Comparison of ENCODE assay signal across 14 cellular contexts in the genomic region with DNA sequence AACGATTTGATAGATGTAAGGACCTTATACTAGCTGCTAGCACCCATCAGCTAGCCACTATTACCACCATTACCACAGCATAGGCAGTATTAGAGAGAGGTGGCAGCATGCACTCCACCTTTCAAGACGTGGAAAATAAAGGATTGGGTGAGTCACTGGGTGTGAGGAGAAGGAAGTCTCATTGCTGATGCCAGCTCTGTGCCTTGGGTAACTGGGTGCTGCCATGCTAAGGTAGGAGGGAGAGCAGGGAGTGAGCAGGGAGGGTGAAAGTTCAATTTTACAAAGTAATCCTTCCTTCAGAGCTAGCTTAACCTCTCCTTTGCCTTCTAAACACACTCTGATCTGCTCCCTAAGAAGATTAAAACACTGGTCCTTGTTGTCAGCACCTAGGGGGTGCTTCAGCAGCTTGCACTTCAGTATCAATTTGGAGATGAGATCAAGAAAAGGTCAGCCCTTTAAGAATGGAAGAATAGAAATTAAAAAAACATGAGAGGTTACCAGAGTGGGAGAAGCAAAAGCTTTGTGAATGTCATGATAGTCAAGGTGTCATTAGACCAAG. TPM values are rescaled to one million over a fixed set of nuclear protein-coding genes. Genes with fewer than 3 reads are reported as not detected.
DNase-seq lines count a peak whose midpoint lies in the region; ATAC-seq and TF ChIP-seq lines count a peak whose summit lies in the region.
"Had no signal": no experiment of that assay in that cellular context is flagged by ENCODE, and none has a peak within 500 bp of the region (broad histone marks: within the 10 kb centered on the region; RNA-seq: fewer than 3 reads in every experiment).

No MANE protein-coding gene starts in this region.

- no peak overlapping the region for H3K18ac ChIP-seq in neuronal stem cell (ENCODE audit: low read length)

- no peak overlapping the region for H3K27ac ChIP-seq in WERI-Rb-1
- no peak overlapping the region for H3K27ac ChIP-seq in neuronal stem cell (replicated peaks; ENCODE audit: low read length)
- H3K27ac ChIP-seq: neutrophil had no signal

- no peaks in the 10 kb centered on the region for H3K9me3 ChIP-seq in WERI-Rb-1 (ENCODE audit: severe bottlenecking)
- H3K9me3 ChIP-seq in neuronal stem cell (replicated peaks in 1 of 2; ENCODE audit: control insufficient read depth in 2 of 2, insufficient read depth in 1 of 2, low read depth in 1 of 2, low read length in 2 of 2), result peaks cover 0 to 2% of the 10 kb centered on the region in 2 donors
- H3K9me3 ChIP-seq: neutrophil had no signal

- peaks cover 6 to 8% of the 10 kb centered on the region in 2 donors for H3K4me1 ChIP-seq in neuronal stem cell (ENCODE audit: control insufficient read depth in 2 of 2, insufficient read depth in 1 of 2, low read depth in 1 of 2, low read length in 2 of 2)

- no peak overlapping the region for H2BK120ac ChIP-seq in neuronal stem cell (ENCODE audit: low read depth, low read length)

- H3K4me1 Mint-ChIP-seq in Calu3 (ENCODE audit: low read depth, unreplicated experiment) (peaks cover 19% of the 10 kb centered on the region), IgD-negative memory B cell (peaks cover 0 to 10% (median 8%) of the 10 kb centered on the region in 3 donors)
- peaks cover 9 to 12% of the 10 kb centered on the region in 2 donors for H3K4me1 Mint-ChIP-seq in natural killer cell treated with Interleukin-12 subunit alpha and Interleukin-12 subunit beta and Interleukin-15 and Interleukin-18, amount 100 ng/mL, for 72 hours (ENCODE audit: low read depth in 2 of 2)

- no peak for TF ChIP-seq CTCF in Calu3 (IDR thresholded peaks at IDR 0.05; ENCODE audit: unreplicated experiment)
- no peak for TF ChIP-seq CTCF in WERI-Rb-1 (IDR thresholded peaks at IDR 0.05; ENCODE audit: low read depth, low read length)

- H3K36me3 Mint-ChIP-seq in Calu3 (ENCODE audit: insufficient read depth, unreplicated experiment) (peaks cover 16% of the 10 kb centered on the region), IgD-negative memory B cell (peaks cover 1% of the 10 kb centered on the region)
- H3K36me3 Mint-ChIP-seq in natural killer cell treated with Interleukin-12 subunit alpha and Interleukin-12 subunit beta and Interleukin-15 and Interleukin-18, amount 100 ng/mL, for 72 hours, result no peaks in the 10 kb centered on the region

- H4K91ac ChIP-seq in neuronal stem cell (ENCODE audit: low read depth, low read length, poor library complexity), result no peak overlapping the region

- H4K8ac ChIP-seq in neuronal stem cell (ENCODE audit: low read depth, low read length), result no peak overlapping the region

- intact Hi-C loops in Calu3 (cut with micrococcal nuclease; ENCODE audit: unreplicated experiment), result no loop called here

- H2AK5ac ChIP-seq in neuronal stem cell (ENCODE audit: low read depth, low read length), result no peak overlapping the region

- no peak for ATAC-seq in natural killer cell treated with Interleukin-12 subunit alpha and Interleukin-12 subunit beta and Interleukin-15 and Interleukin-18, amount 100 ng/mL, for 72 hours
- no peak for ATAC-seq in GM21526 (IDR thresholded peaks at IDR 0.05; ENCODE audit: low FRiP score, unreplicated experiment)
- ATAC-seq: activated CD8-positive, alpha-beta T cell treated with anti-CD3 and anti-CD28 coated beads for 36 hours; GM12878 had no signal

- H3K9ac ChIP-seq in neuronal stem cell (ENCODE audit: low read depth, low read length, poor library complexity), result no peak overlapping the region

- H3K4ac ChIP-seq in neuronal stem cell (ENCODE audit: low read length), result no peak overlapping the region

- H3K14ac ChIP-seq in neuronal stem cell (ENCODE audit: low read length), result no peak overlapping the region

- H3K79me1 ChIP-seq in neuronal stem cell (ENCODE audit: low read depth, low read length), result peaks cover 5% of the 10 kb centered on the region

- BruUV-seq in Calu3 (replicated peaks; lab: Mats Ljungman, UMichigan), result no TSS peak

- H3K9me3 Mint-ChIP-seq in Calu3 (ENCODE audit: low read depth, unreplicated experiment) (no peaks in the 10 kb centered on the region), IgD-negative memory B cell (no peaks in the 10 kb centered on the region)
- H3K9me3 Mint-ChIP-seq in natural killer cell treated with Interleukin-12 subunit alpha and Interleukin-12 subunit beta and Interleukin-15 and Interleukin-18, amount 100 ng/mL, for 72 hours, result no peaks in the 10 kb centered on the region
- H3K9me3 Mint-ChIP-seq: activated naive CD4-positive, alpha-beta T cell treated with anti-CD3 and anti-CD28 coated beads for 36 hours had no signal

- H3K27me3 Mint-ChIP-seq in Calu3 (ENCODE audit: unreplicated experiment) (peaks cover 18% of the 10 kb centered on the region), IgD-negative memory B cell (peaks cover 2% of the 10 kb centered on the region)
- H3K27me3 Mint-ChIP-seq in natural killer cell treated with Interleukin-12 subunit alpha and Interleukin-12 subunit beta and Interleukin-15 and Interleukin-18, amount 100 ng/mL, for 72 hours, result peaks cover 22% of the 10 kb centered on the region in 2 donors

- H3K4me3 Mint-ChIP-seq in Calu3 (ENCODE audit: low read depth, unreplicated experiment), result peak overlapping the region; percentile 84
- peak overlapping the region; percentile 3 to 96 (median 65) for H3K4me3 Mint-ChIP-seq in IgD-negative memory B cell
- peak overlapping the region; percentile 80 for H3K4me3 Mint-ChIP-seq in natural killer cell treated with Interleukin-12 subunit alpha and Interleukin-12 subunit beta and Interleukin-15 and Interleukin-18, amount 100 ng/mL, for 72 hours

- H3K36me3 ChIP-seq in WERI-Rb-1 (no peaks in the 10 kb centered on the region), neuronal stem cell (replicated peaks in 1 of 2; ENCODE audit: control insufficient read depth in 2 of 2, insufficient read depth in 2 of 2, low read length in 2 of 2) (no peaks in the 10 kb centered on the region)
- H3K36me3 ChIP-seq: neutrophil had no signal

- H2BK15ac ChIP-seq in neuronal stem cell (ENCODE audit: low read length), result no peak overlapping the region

- H3K23ac ChIP-seq in neuronal stem cell (ENCODE audit: low read depth, low read length, poor library complexity), result no peak overlapping the region

- H2BK5ac ChIP-seq in neuronal stem cell (ENCODE audit: low read length), result no peak overlapping the region

- H3K27me3 ChIP-seq in WERI-Rb-1 (ENCODE audit: insufficient read depth, low read depth, severe bottlenecking), result peaks cover 10% of the 10 kb centered on the region
- H3K27me3 ChIP-seq in neuronal stem cell (ENCODE audit: control insufficient read depth in 3 of 3, insufficient read depth in 3 of 3, low read depth in 1 of 3, low read length in 3 of 3), result peaks cover 0 to 3% (median 0%) of the 10 kb centered on the region in 3 experiments

- H3K4me2 ChIP-seq in neuronal stem cell (ENCODE audit: insufficient read depth, low read length, poor library complexity, severe bottlenecking), result no peak overlapping the region

- H3K4me3 ChIP-seq in WERI-Rb-1 (ENCODE audit: low read depth, low read length), result no peak overlapping the region
- no peak overlapping the region for H3K4me3 ChIP-seq in neuronal stem cell (ENCODE audit: low read length in 2 of 2)

- DNase-seq in Calu3 (peak; percentile 33), WERI-Rb-1 (peak; percentile 28), neuronal stem cell (ENCODE audit: low spot score) (no peak), NCI-H1092 treated with DMSO at 0.1 percent for 48 hours (lab: John Stamatoyannopoulos, UW) (no peak), HK-2 (ENCODE audit: unreplicated experiment) (no peak)
- DNase-seq in natural killer cell treated with Interleukin-12 subunit alpha and Interleukin-12 subunit beta and Interleukin-15 and Interleukin-18, amount 100 ng/mL, for 72 hours (ENCODE audit: low spot score), result no peak
- DNase-seq: activated CD8-positive, alpha-beta T cell treated with anti-CD3 and anti-CD28 coated beads for 36 hours; activated naive CD4-positive, alpha-beta T cell treated with anti-CD3 and anti-CD28 coated beads for 36 hours; COR-L47; foreskin melanocyte had no signal

- no CpG with 5 or more reads among the region's 2 CpGs for WGBS in neuronal stem cell (ENCODE audit: extremely low coverage in 2 of 2, insufficient read length in 2 of 2, insufficient replicate concordance in 1 of 2), 2 donors

- no peak overlapping the region for H3K27ac Mint-ChIP-seq in Calu3 (ENCODE audit: unreplicated experiment)
- peak overlapping the region in 2 of 3 donors; percentile 7 to 32 for H3K27ac Mint-ChIP-seq in IgD-negative memory B cell
- no peak overlapping the region for H3K27ac Mint-ChIP-seq in natural killer cell treated with Interleukin-12 subunit alpha and Interleukin-12 subunit beta and Interleukin-15 and Interleukin-18, amount 100 ng/mL, for 72 hours
- H3K27ac Mint-ChIP-seq: activated naive CD4-positive, alpha-beta T cell treated with anti-CD3 and anti-CD28 coated beads for 36 hours had no signal

- H2AFZ ChIP-seq in neuronal stem cell (ENCODE audit: low read length), result no peak overlapping the region

- H2BK12ac ChIP-seq in neuronal stem cell (ENCODE audit: low read length), result no peak overlapping the region

- CTCF ChIA-PET in Calu3 (lab: Charles Lee), result interaction anchor here (1.8 kb wide), 1 partner anchor 23 kb away, joined by 9 read pairs; no protein-coding TSS in a partner anchor

RNA-seq across cellular contexts. Expression of a gene that starts 1.8 kb away (rescaled TPM):
- 13.6 and 14.3 TPM in 2 replicates for total RNA-seq in Calu3 (2022)
- 3.6 TPM for polyA plus RNA-seq in IgD-negative memory B cell
- total RNA-seq in natural killer cell treated with Interleukin-12 subunit alpha and Interleukin-12 subunit beta and Interleukin-15 and Interleukin-18, amount 100 ng/mL, for 72 hours, result 10 to 100 TPM in 1 of 2 donors, 1 to 10 TPM in 1; 6.6 to 10.9 TPM
- 12.2 TPM for polyA plus RNA-seq in neuronal stem cell (2013, experiment 1 of 2)
- polyA plus RNA-seq in neuronal stem cell (2013, experiment 2 of 2), result 12.3 TPM

Comparison
In these comparisons a context has a peak if more than half of its experiments do, and no peak if none do; other contexts are left out.
1. DNase-seq: peak in Calu3 (single experiment) and WERI-Rb-1 (single experiment); none in natural killer cell treated with Interleukin-12 subunit alpha and Interleukin-12 subunit beta and Interleukin-15 and Interleukin-18, amount 100 ng/mL, for 72 hours (single experiment), neuronal stem cell (single experiment), NCI-H1092 treated with DMSO at 0.1 percent for 48 hours (single experiment) and HK-2 (single experiment).
2. H3K27ac Mint-ChIP-seq: peak in IgD-negative memory B cell (2 of 3); none in Calu3 (single experiment) and natural killer cell treated with Interleukin-12 subunit alpha and Interleukin-12 subunit beta and Interleukin-15 and Interleukin-18, amount 100 ng/mL, for 72 hours (0 of 2).
3. Peak in every context shown above with its lines, with median percentiles within 50 percentile points of each other: H3K4me3 Mint-ChIP-seq.